9 cellular contexts compared by ENCODE assay signal in the genomic region with DNA sequence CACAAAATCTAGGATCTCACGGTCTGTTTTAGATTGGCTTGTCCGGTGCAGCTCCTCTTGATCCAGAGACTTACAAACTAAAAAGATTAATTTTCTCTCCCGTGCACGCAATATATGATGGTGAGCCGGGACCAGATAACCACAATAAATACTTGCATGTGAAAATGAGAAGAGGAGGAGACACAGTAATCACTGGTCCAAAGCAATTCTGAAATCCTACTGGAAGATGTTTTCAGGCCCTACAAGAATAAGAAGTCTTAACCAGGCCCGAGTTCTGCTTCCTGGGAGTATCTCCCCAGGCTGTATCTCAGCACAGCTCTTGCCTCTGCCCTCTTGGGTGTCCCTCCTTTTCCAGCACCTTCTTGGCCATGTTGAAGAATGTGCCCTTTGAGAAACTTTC. TPM values are rescaled to one million over a fixed set of nuclear protein-coding genes. Genes with fewer than 3 reads are reported as not detected.
DNase-seq lines count a peak whose midpoint lies in the region; ATAC-seq lines count a peak whose summit lies in the region.
"Had no signal": no experiment of that assay in that cellular context is flagged by ENCODE, and none has a peak within 500 bp of the region (broad histone marks: within the 10 kb centered on the region; RNA-seq: fewer than 3 reads in every experiment).

No MANE protein-coding gene starts in this region.

- CTCF ChIA-PET in activated CD4-positive, alpha-beta T cell treated with anti-CD3 and anti-CD28 coated beads for 36 hours (lab: Charles Lee): interaction anchor here (1.5 kb wide), 1 partner anchor 12 kb away, joined by 5 read pairs; no protein-coding TSS in a partner anchor
- CTCF ChIA-PET in activated CD4-positive, alpha-beta memory T cell treated with anti-CD3 and anti-CD28 coated beads for 36 hours (lab: Charles Lee): interaction anchor here (0.8 kb wide), 1 partner anchor 10 kb away, joined by 3 read pairs; no protein-coding TSS in a partner anchor

- no peaks in the 10 kb centered on the region for H3K27me3 ChIP-seq in iPS-18a (ENCODE audit: control insufficient read depth, insufficient read depth, low read length)

- H3K9ac ChIP-seq in iPS-18a (ENCODE audit: low read length): peak overlapping the region; percentile 94

- no peaks in the 10 kb centered on the region for H3K9me3 ChIP-seq in iPS-18a (ENCODE audit: control insufficient read depth, low read depth, low read length)

- peak overlapping the region; percentile 92 for H3K4me3 Mint-ChIP-seq in activated CD4-positive, alpha-beta T cell treated with anti-CD3 and anti-CD28 coated beads for 36 hours
- peak overlapping the region; percentile 99 for H3K4me3 Mint-ChIP-seq in activated CD4-positive, alpha-beta memory T cell treated with anti-CD3 and anti-CD28 coated beads for 36 hours
- peak overlapping the region; percentile 94 to 99 for H3K4me3 Mint-ChIP-seq in stimulated activated naive B cell treated with anti-CD40 and anti-IgM and Interleukin-4, amounts not matched to agents 10 μg/mL and 1 μg/mL and 100 μg/mL, for 72 hours

- H3K27ac Mint-ChIP-seq in activated CD4-positive, alpha-beta T cell treated with anti-CD3 and anti-CD28 coated beads for 36 hours: peak overlapping the region; percentile 99
- H3K27ac Mint-ChIP-seq in activated CD4-positive, alpha-beta memory T cell treated with anti-CD3 and anti-CD28 coated beads for 36 hours: peak overlapping the region; percentile 98
- H3K27ac Mint-ChIP-seq in stimulated activated naive B cell treated with anti-CD40 and anti-IgM and Interleukin-4, amounts not matched to agents 10 μg/mL and 1 μg/mL and 100 μg/mL, for 72 hours: peak overlapping the region; percentile 99

- H3K4me1 ChIP-seq in iPS-18a (ENCODE audit: control insufficient read depth, low read depth, low read length): peaks cover 5% of the 10 kb centered on the region

- peaks cover 5% of the 10 kb centered on the region for H3K36me3 ChIP-seq in iPS-18a (ENCODE audit: control insufficient read depth, low read depth, low read length)

- POLR2A ChIA-PET in activated CD4-positive, alpha-beta T cell treated with anti-CD3 and anti-CD28 coated beads for 36 hours (lab: Charles Lee): interaction anchor here (1.1 kb wide), 1 partner anchor 12 kb away, joined by 5 read pairs; a partner anchor contains a TSS
- POLR2A ChIA-PET in activated CD4-positive, alpha-beta memory T cell treated with anti-CD3 and anti-CD28 coated beads for 36 hours (lab: Charles Lee): interaction anchor here (3.8 kb wide), 1 partner anchor 13 kb away, joined by 25 read pairs; a partner anchor contains a TSS

- intact Hi-C loops in activated CD4-positive, alpha-beta T cell treated with anti-CD3 and anti-CD28 coated beads for 36 hours (cut with DNase I, micrococcal nuclease): no loop called here
- intact Hi-C loops in activated CD4-positive, alpha-beta memory T cell treated with anti-CD3 and anti-CD28 coated beads for 36 hours (cut with micrococcal nuclease): no loop called here
- intact Hi-C loops in sciatic nerve (cut with DNase I): no loop called here

- no peaks in the 10 kb centered on the region for H3K9me3 Mint-ChIP-seq in activated CD4-positive, alpha-beta T cell treated with anti-CD3 and anti-CD28 coated beads for 36 hours (ENCODE audit: low read depth)
- H3K9me3 Mint-ChIP-seq in activated CD4-positive, alpha-beta memory T cell treated with anti-CD3 and anti-CD28 coated beads for 36 hours: no peaks in the 10 kb centered on the region
- H3K9me3 Mint-ChIP-seq in stimulated activated naive B cell treated with anti-CD40 and anti-IgM and Interleukin-4, amounts not matched to agents 10 μg/mL and 1 μg/mL and 100 μg/mL, for 72 hours: no peaks in the 10 kb centered on the region

- H3K27ac ChIP-seq in iPS-18a (ENCODE audit: low read length): no peak overlapping the region

- no peak for ATAC-seq in activated CD4-positive, alpha-beta T cell treated with anti-CD3 and anti-CD28 coated beads for 36 hours
- ATAC-seq in stimulated activated naive B cell treated with anti-CD40 and anti-IgM and Interleukin-4, amounts not matched to agents 10 μg/mL and 1 μg/mL and 100 μg/mL, for 72 hours (replicated peaks): no peak
- no peak for ATAC-seq in sciatic nerve

- H3K4me1 Mint-ChIP-seq in activated CD4-positive, alpha-beta T cell treated with anti-CD3 and anti-CD28 coated beads for 36 hours: peaks cover 17% of the 10 kb centered on the region
- peaks cover 30% of the 10 kb centered on the region for H3K4me1 Mint-ChIP-seq in activated CD4-positive, alpha-beta memory T cell treated with anti-CD3 and anti-CD28 coated beads for 36 hours (ENCODE audit: low read depth)
- peaks cover 18 to 32% of the 10 kb centered on the region in 2 donors for H3K4me1 Mint-ChIP-seq in stimulated activated naive B cell treated with anti-CD40 and anti-IgM and Interleukin-4, amounts not matched to agents 10 μg/mL and 1 μg/mL and 100 μg/mL, for 72 hours

- H3K36me3 Mint-ChIP-seq in activated CD4-positive, alpha-beta T cell treated with anti-CD3 and anti-CD28 coated beads for 36 hours (ENCODE audit: low read depth): peaks cover 20% of the 10 kb centered on the region
- H3K36me3 Mint-ChIP-seq in activated CD4-positive, alpha-beta memory T cell treated with anti-CD3 and anti-CD28 coated beads for 36 hours: peaks cover 22% of the 10 kb centered on the region
- H3K36me3 Mint-ChIP-seq in stimulated activated naive B cell treated with anti-CD40 and anti-IgM and Interleukin-4, amounts not matched to agents 10 μg/mL and 1 μg/mL and 100 μg/mL, for 72 hours: peaks cover 10 to 45% of the 10 kb centered on the region in 2 donors

- H3K4me3 ChIP-seq in iPS-18a (ENCODE audit: low read length): peak overlapping the region; percentile 92

- H3K27me3 Mint-ChIP-seq in activated CD4-positive, alpha-beta T cell treated with anti-CD3 and anti-CD28 coated beads for 36 hours: no peaks in the 10 kb centered on the region
- no peaks in the 10 kb centered on the region for H3K27me3 Mint-ChIP-seq in activated CD4-positive, alpha-beta memory T cell treated with anti-CD3 and anti-CD28 coated beads for 36 hours
- H3K27me3 Mint-ChIP-seq in stimulated activated naive B cell treated with anti-CD40 and anti-IgM and Interleukin-4, amounts not matched to agents 10 μg/mL and 1 μg/mL and 100 μg/mL, for 72 hours: no peaks in the 10 kb centered on the region

- DNase-seq in activated CD4-positive, alpha-beta T cell treated with anti-CD3 and anti-CD28 coated beads for 36 hours: no peak
- DNase-seq in activated CD4-positive, alpha-beta T cell treated with anti-CD3 and anti-CD28 coated beads, Interleukin-2, amount 50 U/mL, for 48 hours: no peak
- DNase-seq in activated CD4-positive, alpha-beta memory T cell treated with anti-CD3 and anti-CD28 coated beads for 36 hours: no peak
- DNase-seq in stimulated activated naive B cell treated with anti-CD40 and anti-IgM and Interleukin-4, amounts not matched to agents 10 μg/mL and 1 μg/mL and 100 μg/mL, for 72 hours: no peak
- DNase-seq in DMS153 (lab: John Stamatoyannopoulos, UW) (no peak), mucosa of gallbladder (ENCODE audit: low spot score) (no peak), sciatic nerve (ENCODE audit: low spot score) (no peak)
- DNase-seq: activated CD8-positive, alpha-beta memory T cell treated with anti-CD3 and anti-CD28 coated beads for 24 hours had no signal

RNA-seq across cellular contexts. Expression of a gene that starts 1.0 kb away (rescaled TPM):
- 10 to 100 TPM; 34.0 to 46.5 TPM for total RNA-seq in activated CD4-positive, alpha-beta T cell treated with anti-CD3 and anti-CD28 coated beads for 36 hours
- 10 to 100 TPM; 39.8 to 39.9 TPM for total RNA-seq in activated CD4-positive, alpha-beta memory T cell treated with anti-CD3 and anti-CD28 coated beads for 36 hours
- 14.8 TPM for total RNA-seq in mucosa of gallbladder
- total RNA-seq in sciatic nerve: 13.0 TPM

RNA-seq across cellular contexts. Expression of a gene that starts 12.8 kb away (rescaled TPM):
- 10 to 100 TPM; 24.6 to 31.8 TPM for total RNA-seq in activated CD4-positive, alpha-beta T cell treated with anti-CD3 and anti-CD28 coated beads for 36 hours
- 10 to 100 TPM; 16.1 to 17.3 TPM for total RNA-seq in activated CD4-positive, alpha-beta memory T cell treated with anti-CD3 and anti-CD28 coated beads for 36 hours
- total RNA-seq in mucosa of gallbladder (37.5 TPM), sciatic nerve (43.8 TPM)

RNA-seq across cellular contexts. Expression of a gene that starts 45.1 kb away (rescaled TPM):
- total RNA-seq in activated CD4-positive, alpha-beta T cell treated with anti-CD3 and anti-CD28 coated beads for 36 hours: 1 to 10 TPM in 1 of 2 experiments, under 1 TPM in 1; 0.91 to 1.4 TPM
- under 1 TPM in 1 of 2 experiments, not detected in 1; 0.07 TPM for total RNA-seq in activated CD4-positive, alpha-beta memory T cell treated with anti-CD3 and anti-CD28 coated beads for 36 hours
- not detected for total RNA-seq in mucosa of gallbladder
- total RNA-seq in sciatic nerve: not detected
